In genomic region chr7:18337023-18337422, GRCh38 we compare ENCODE assay signal across 28 cellular contexts.
DNase-seq lines count a peak whose midpoint lies in the region; ATAC-seq and TF ChIP-seq lines count a peak whose summit lies in the region.
"Had no signal": no experiment of that assay in that cellular context is flagged by ENCODE, and none has a peak within 500 bp of the region (broad histone marks: within the 10 kb centered on the region; RNA-seq: fewer than 3 reads in every experiment).

No MANE protein-coding gene starts in this region.

- no peak overlapping the region for H2BK5ac ChIP-seq in H9 (ENCODE audit: insufficient read length, low read length)

- H3K23ac ChIP-seq in H9 (ENCODE audit: insufficient read length, low read depth, low read length): no peak overlapping the region

- H4K5ac ChIP-seq in H9 (ENCODE audit: insufficient read length, low read depth, low read length): no peak overlapping the region

- H3K4me1 ChIP-seq in Loucy (ENCODE audit: insufficient read depth, low read length, poor library complexity, severe bottlenecking) (peaks cover 12% of the 10 kb centered on the region), H9 (ENCODE audit: insufficient read depth, low read length) (no peaks in the 10 kb centered on the region)
- no peaks in the 10 kb centered on the region for H3K4me1 ChIP-seq in CD8-positive, alpha-beta T cell (ENCODE audit: insufficient read depth, low read length)
- H3K4me1 ChIP-seq: right lobe of liver, SJSA1, transverse colon had no signal

- H3K27ac Mint-ChIP-seq in CD8-positive, alpha-beta T cell: no peak overlapping the region
- no peak overlapping the region for H3K27ac Mint-ChIP-seq in H9
- H3K27ac Mint-ChIP-seq: activated CD4-positive, alpha-beta T cell treated with anti-CD3 and anti-CD28 coated beads, Interleukin-2, amount 10 ng/mL, durations not matched to agents 7 days and 5 days; activated CD8-positive, alpha-beta memory T cell treated with anti-CD3 and anti-CD28 coated beads, Interleukin-2, amount 10 ng/mL, durations not matched to agents 7 days and 5 days; activated naive CD4-positive, alpha-beta T cell treated with anti-CD3 and anti-CD28 coated beads, Interleukin-2, amount 50 U/mL, for 24 hours; CD4-positive, alpha-beta T cell; nephron; T-helper 1 cell treated with Interleukin-12 subunit alpha and Interleukin-12 subunit beta and Interleukin-4 antibody, amounts not matched to agents 30 μg/mL and 1 μg/mL, for 36 hours had no signal

- no peak overlapping the region for H3K56ac ChIP-seq in H9 (ENCODE audit: insufficient read length, low read depth, low read length)

- no peak overlapping the region for H3K27ac ChIP-seq in CD8-positive, alpha-beta T cell (ENCODE audit: low read depth, low read length)
- no peak overlapping the region for H3K27ac ChIP-seq in H9 (ENCODE audit: insufficient read length, low read depth, low read length)
- H3K27ac ChIP-seq: cardiac muscle cell, left lung, right lobe of liver, SJSA1, transverse colon, VCaP had no signal

- peaks cover 9% of the 10 kb centered on the region for H3K36me3 ChIP-seq in Loucy (ENCODE audit: insufficient read depth, low read length)
- no peaks in the 10 kb centered on the region for H3K36me3 ChIP-seq in CD8-positive, alpha-beta T cell (ENCODE audit: insufficient read depth, low read length)
- H3K36me3 ChIP-seq: cardiac muscle cell, gastroesophageal sphincter, left lung, right lobe of liver, SJSA1, transverse colon had no signal

- TF ChIP-seq CTCF in Loucy (conservative IDR thresholded peaks at IDR 0.05; ENCODE audit: low read length) (no peak), H9 (conservative IDR thresholded peaks at IDR 0.05) (no peak)
- TF ChIP-seq CTCF in CD8-positive, alpha-beta T cell (IDR thresholded peaks at IDR 0.05): no peak

- H3K18ac ChIP-seq in H9 (ENCODE audit: insufficient read length, low read depth, low read length): no peak overlapping the region

- H3K9me3 ChIP-seq in Loucy (ENCODE audit: insufficient read depth, low read depth, low read length) (peaks cover 20% of the 10 kb centered on the region), H9 (ENCODE audit: control insufficient read depth, low read depth, low read length) (no peaks in the 10 kb centered on the region)
- H3K9me3 ChIP-seq in CD8-positive, alpha-beta T cell (ENCODE audit: low read length): no peaks in the 10 kb centered on the region
- H3K9me3 ChIP-seq: gastroesophageal sphincter, right lobe of liver, SJSA1, transverse colon had no signal

- H3K36me3 Mint-ChIP-seq in CD8-positive, alpha-beta T cell: no peaks in the 10 kb centered on the region
- H3K36me3 Mint-ChIP-seq in H9 (ENCODE audit: insufficient read depth in 1 of 3, low read depth in 3 of 3): peaks cover 3 to 9% (median 3%) of the 10 kb centered on the region in 3 experiments; a peak in 5 of 7 replicates
- H3K36me3 Mint-ChIP-seq: activated naive CD4-positive, alpha-beta T cell treated with anti-CD3 and anti-CD28 coated beads, Interleukin-2, amount 50 U/mL, for 24 hours had no signal

- H2BK15ac ChIP-seq in H9 (ENCODE audit: low read depth, low read length): no peak overlapping the region

- no peak for ATAC-seq in CD8-positive, alpha-beta T cell
- no peak for ATAC-seq in HG03196 (IDR thresholded peaks at IDR 0.05; ENCODE audit: unreplicated experiment)
- ATAC-seq: activated CD8-positive, alpha-beta memory T cell treated with anti-CD3 and anti-CD28 coated beads, Interleukin-2, amount 10 ng/mL, durations not matched to agents 7 days and 5 days; gastroesophageal sphincter; left lung; Panc1 had no signal

- H2BK120ac ChIP-seq in H9 (ENCODE audit: low read depth, low read length, poor library complexity, severe bottlenecking): no peak overlapping the region

- H3K9ac ChIP-seq in Loucy (ENCODE audit: low read depth, low read length, poor library complexity, severe bottlenecking): no peak overlapping the region
- H3K9ac ChIP-seq in H9 (ENCODE audit: extremely low read depth, insufficient read length, low read length): no peak overlapping the region

- no peak overlapping the region for H2AK5ac ChIP-seq in H9 (ENCODE audit: insufficient read length, low read length)

- intact Hi-C loops in CD8-positive, alpha-beta T cell (cut with DNase I, micrococcal nuclease): no loop called here

- H4K20me1 ChIP-seq in Loucy (ENCODE audit: insufficient read depth, low read length, poor library complexity, severe bottlenecking): peaks cover 4% of the 10 kb centered on the region
- no peaks in the 10 kb centered on the region for H4K20me1 ChIP-seq in H9 (ENCODE audit: control insufficient read depth, insufficient read depth, insufficient read length)

- H3K23me2 ChIP-seq in H9 (ENCODE audit: insufficient read length, low read depth, low read length, poor library complexity, severe bottlenecking): no peaks in the 10 kb centered on the region

- peaks cover 4% of the 10 kb centered on the region for H3K9me3 Mint-ChIP-seq in CD8-positive, alpha-beta T cell
- H3K9me3 Mint-ChIP-seq in H9: peaks cover 10% of the 10 kb centered on the region in 2 experiments
- H3K9me3 Mint-ChIP-seq: T-helper 1 cell treated with Interleukin-12 subunit alpha and Interleukin-12 subunit beta and Interleukin-4 antibody, amounts not matched to agents 30 μg/mL and 1 μg/mL, for 36 hours had no signal

- no peaks in the 10 kb centered on the region for H3F3A ChIP-seq in Loucy (ENCODE audit: low read depth)

- no peak overlapping the region for H3K4ac ChIP-seq in H9 (ENCODE audit: low read depth, low read length)

- no peak overlapping the region for H4K8ac ChIP-seq in H9 (replicated peaks; ENCODE audit: insufficient read length, low read depth, low read length)

- no peak overlapping the region for H4K91ac ChIP-seq in H9 (ENCODE audit: insufficient read length, low read depth, low read length)

- H2BK20ac ChIP-seq in H9 (ENCODE audit: low read depth, low read length, poor library complexity, severe bottlenecking): no peak overlapping the region

- no peak overlapping the region for H3K14ac ChIP-seq in H9 (ENCODE audit: insufficient read depth, low read length)

- H3K4me1 Mint-ChIP-seq in CD8-positive, alpha-beta T cell (ENCODE audit: low read depth): no peaks in the 10 kb centered on the region
- H3K4me1 Mint-ChIP-seq in H9: no peaks in the 10 kb centered on the region
- H3K4me1 Mint-ChIP-seq: activated CD4-positive, alpha-beta T cell treated with anti-CD3 and anti-CD28 coated beads, Interleukin-2, amount 10 ng/mL, durations not matched to agents 7 days and 5 days; activated CD8-positive, alpha-beta memory T cell treated with anti-CD3 and anti-CD28 coated beads, Interleukin-2, amount 10 ng/mL, durations not matched to agents 7 days and 5 days; activated naive CD4-positive, alpha-beta T cell treated with anti-CD3 and anti-CD28 coated beads, Interleukin-2, amount 50 U/mL, for 24 hours; nephron had no signal

- no peak overlapping the region for H3K4me3 Mint-ChIP-seq in CD8-positive, alpha-beta T cell
- H3K4me3 Mint-ChIP-seq in H9: no peak overlapping the region
- H3K4me3 Mint-ChIP-seq: activated CD4-positive, alpha-beta T cell treated with anti-CD3 and anti-CD28 coated beads, Interleukin-2, amount 10 ng/mL, durations not matched to agents 7 days and 5 days; activated CD8-positive, alpha-beta memory T cell treated with anti-CD3 and anti-CD28 coated beads, Interleukin-2, amount 10 ng/mL, durations not matched to agents 7 days and 5 days; activated naive CD4-positive, alpha-beta T cell treated with anti-CD3 and anti-CD28 coated beads, Interleukin-2, amount 50 U/mL, for 24 hours; CD4-positive, alpha-beta T cell; nephron; T-helper 1 cell treated with Interleukin-12 subunit alpha and Interleukin-12 subunit beta and Interleukin-4 antibody, amounts not matched to agents 30 μg/mL and 1 μg/mL, for 36 hours had no signal

- no peaks in the 10 kb centered on the region for H3K27me3 ChIP-seq in Loucy (ENCODE audit: insufficient read depth, low read length, poor library complexity, severe bottlenecking)
- H3K27me3 ChIP-seq in CD8-positive, alpha-beta T cell (ENCODE audit: insufficient read depth, low read length): no peaks in the 10 kb centered on the region
- no peaks in the 10 kb centered on the region for H3K27me3 ChIP-seq in H9 (ENCODE audit: insufficient read depth, low read length)
- H3K27me3 ChIP-seq: cardiac muscle cell, gastroesophageal sphincter, left lung, right lobe of liver, SJSA1, transverse colon had no signal

- POLR2A ChIA-PET in CD8-positive, alpha-beta T cell (lab: Charles Lee): no interaction called here

- no peaks in the 10 kb centered on the region for H3K79me1 ChIP-seq in H9 (ENCODE audit: insufficient read depth, low read depth, low read length, poor library complexity, severe bottlenecking)

- H3T11ph ChIP-seq in H9 (ENCODE audit: low read length): no peak overlapping the region

- H2BK12ac ChIP-seq in H9 (ENCODE audit: insufficient read length, low read depth, low read length): no peak overlapping the region

- no peaks in the 10 kb centered on the region for H3K9me2 ChIP-seq in Loucy (replicated peaks; ENCODE audit: low read depth, low read length)

- CTCF ChIA-PET in CD8-positive, alpha-beta T cell (lab: Charles Lee): no interaction called here

- DNase-seq in CD1c-positive myeloid dendritic cell (ENCODE audit: extremely low spot score) (peak; percentile 60), OCI-M1 (lab: John Stamatoyannopoulos, UW) (peak; percentile 23), medulla oblongata (ENCODE audit: extremely low spot score) (peak; percentile 33), H9 (no peak), mesenteric fat pad (ENCODE audit: low spot score) (no peak)
- DNase-seq in CD8-positive, alpha-beta T cell: no peak
- DNase-seq: activated CD4-positive, alpha-beta T cell treated with anti-CD3 and anti-CD28 coated beads, Interleukin-2, amount 10 ng/mL, durations not matched to agents 7 days and 5 days; activated CD8-positive, alpha-beta memory T cell treated with anti-CD3 and anti-CD28 coated beads, Interleukin-2, amount 10 ng/mL, durations not matched to agents 7 days and 5 days; CD4-positive, alpha-beta T cell; cortex of kidney; GOT3; hypothalamus; NCI-H1417 treated with DMSO at 0.1 percent for 48 hours; NCI-H774; posterior cingulate gyrus; right lobe of liver; transverse colon had no signal

- no peak overlapping the region for H2AFZ ChIP-seq in Loucy (ENCODE audit: low read length)
- H2AFZ ChIP-seq in H9 (ENCODE audit: low read length): no peak overlapping the region

- H3K27me3 Mint-ChIP-seq in CD8-positive, alpha-beta T cell (ENCODE audit: low read depth): no peaks in the 10 kb centered on the region
- H3K27me3 Mint-ChIP-seq in H9 (ENCODE audit: low read depth): no peaks in the 10 kb centered on the region
- H3K27me3 Mint-ChIP-seq: activated CD8-positive, alpha-beta memory T cell treated with anti-CD3 and anti-CD28 coated beads, Interleukin-2, amount 10 ng/mL, durations not matched to agents 7 days and 5 days; CD4-positive, alpha-beta T cell had no signal

- peaks cover 86% of the 10 kb centered on the region for H3K79me2 ChIP-seq in Loucy (ENCODE audit: insufficient read depth, low read length)
- no peaks in the 10 kb centered on the region for H3K79me2 ChIP-seq in H9 (ENCODE audit: insufficient read depth, low read length)

- H3K4me2 ChIP-seq in Loucy (ENCODE audit: low read depth, low read length, poor library complexity, severe bottlenecking) (peak overlapping the region; percentile 23), H9 (ENCODE audit: insufficient read depth, insufficient read length, low read length) (no peak overlapping the region)

- H3K4me3 ChIP-seq in Loucy (ENCODE audit: low read length, poor library complexity, severe bottlenecking): no peak overlapping the region
- H3K4me3 ChIP-seq in CD8-positive, alpha-beta T cell (ENCODE audit: low read depth, low read length): no peak overlapping the region
- H3K4me3 ChIP-seq: cardiac muscle cell, gastroesophageal sphincter, left lung, right lobe of liver, SJSA1, transverse colon had no signal

Comparison
In these comparisons a context has a peak if more than half of its experiments do, and no peak if none do; other contexts are left out.
1. DNase-seq: peak in CD1c-positive myeloid dendritic cell (single experiment), OCI-M1 (single experiment) and medulla oblongata (single experiment); none in CD8-positive, alpha-beta T cell (0 of 7), H9 (single experiment) and mesenteric fat pad (single experiment).